15 cellular contexts compared by ENCODE assay signal in genomic region chr10:104642001-104642270, GRCh38. TPM values are rescaled to one million over a fixed set of nuclear protein-coding genes. Genes with fewer than 3 reads are reported as not detected.
DNase-seq lines count a peak whose midpoint lies in the region; ATAC-seq, FAIRE-seq and TF ChIP-seq lines count a peak whose summit lies in the region.
"Had no signal": no experiment of that assay in that cellular context is flagged by ENCODE, and none has a peak within 500 bp of the region (broad histone marks: within the 10 kb centered on the region; RNA-seq: fewer than 3 reads in every experiment).

No MANE protein-coding gene starts in this region.

- H3K27me3 Mint-ChIP-seq in GM23338 (ENCODE audit: insufficient read depth, low read depth, poor library complexity) = peaks cover 70% of the 10 kb centered on the region
- peaks cover 75% of the 10 kb centered on the region for H3K27me3 Mint-ChIP-seq in astrocyte (ENCODE audit: low read depth, unreplicated experiment)
- H3K27me3 Mint-ChIP-seq in progenitor cell of endocrine pancreas = peaks cover 88% of the 10 kb centered on the region

- no peak overlapping the region for H2AFZ ChIP-seq in GM23338
- H2AFZ ChIP-seq in astrocyte (ENCODE audit: low read depth, low read length) = no peak overlapping the region
- H2AFZ ChIP-seq: PC-9 had no signal

- no peak for ATAC-seq in GM23338
- ATAC-seq in HG03196 (IDR thresholded peaks at IDR 0.05; ENCODE audit: unreplicated experiment) = no peak
- ATAC-seq in HG03045 (IDR thresholded peaks at IDR 0.05; ENCODE audit: unreplicated experiment) = no peak

- TF ChIP-seq CTCF in GM23338 (conservative IDR thresholded peaks at IDR 0.05; ENCODE audit: low read depth in 2 of 2) = no peak
- no peak for TF ChIP-seq CTCF in astrocyte (IDR thresholded peaks at IDR 0.05; ENCODE audit: insufficient read depth, low read depth, low read length)
- no peak for TF ChIP-seq CTCF in progenitor cell of endocrine pancreas (IDR thresholded peaks at IDR 0.05; ENCODE audit: unreplicated experiment)

- DNase-seq in GM23338 (ENCODE audit: low spot score) = peak; percentile 50
- DNase-seq in astrocyte (ENCODE audit: low read depth) = no peak
- no peak for DNase-seq in progenitor cell of endocrine pancreas (ENCODE audit: low spot score, unreplicated experiment)
- DNase-seq in LoVo (ENCODE audit: low spot score) = no peak
- DNase-seq in DMS 273 treated with DMSO at 0.1 percent for 48 hours (lab: John Stamatoyannopoulos, UW) = no peak
- DNase-seq: AML-193, cerebellar nuclear complex, PC-9 had no signal

- 0 out of 2 replicates have a peak, but pooled peaks cover 7% of the 10 kb centered on the region for H3K4me1 ChIP-seq in GM23338 (ENCODE audit: insufficient read depth)
- H3K4me1 ChIP-seq in astrocyte (ENCODE audit: insufficient read depth, low read length) = peaks cover 4% of the 10 kb centered on the region

- H3K4me3 ChIP-seq in GM23338 (peak overlapping the region; percentile 82), astrocyte (ENCODE audit: insufficient read depth, low read depth, low read length) (peak overlapping the region; percentile 28), iPS-11a (ENCODE audit: low read depth, low read length) (peak overlapping the region; percentile 33)
- H3K4me3 ChIP-seq: PC-9 had no signal

- H3K4me3 Mint-ChIP-seq in GM23338 (peak overlapping the region; percentile 81), astrocyte (ENCODE audit: unreplicated experiment) (peak overlapping the region; percentile 82), progenitor cell of endocrine pancreas (ENCODE audit: low read depth) (peak overlapping the region; percentile 49)

- H3K27me3 ChIP-seq in GM23338 (ENCODE audit: insufficient read depth) (peaks cover 80% of the 10 kb centered on the region), astrocyte (ENCODE audit: insufficient read depth, low read length) (peaks cover 43% of the 10 kb centered on the region)

- H3K36me3 ChIP-seq in GM23338 (ENCODE audit: insufficient read depth) (no peaks in the 10 kb centered on the region), astrocyte (ENCODE audit: insufficient read depth, low read length) (no peaks in the 10 kb centered on the region)

- H3K4me2 ChIP-seq in GM23338 (peak overlapping the region; percentile 94), astrocyte (ENCODE audit: low read length) (peak overlapping the region; percentile 54)
- H3K4me2 ChIP-seq: PC-9 had no signal

- no peak overlapping the region for H3K27ac Mint-ChIP-seq in GM23338
- H3K27ac Mint-ChIP-seq in astrocyte (ENCODE audit: unreplicated experiment) = no peak overlapping the region
- no peak overlapping the region for H3K27ac Mint-ChIP-seq in progenitor cell of endocrine pancreas
- H3K27ac Mint-ChIP-seq: activated T-helper 2 cell treated with anti-CD3 and anti-CD28 coated beads, Interferon-gamma antibody, Interleukin-2, Interleukin-4, amounts not matched to agents 10 μg/mL and 5 μg/mL and 100 μg/mL, durations not matched to agents 14 hours and 24 hours and 36 hours had no signal

- H3K4me1 Mint-ChIP-seq in GM23338 (peaks cover 4% of the 10 kb centered on the region), astrocyte (ENCODE audit: low read depth, unreplicated experiment) (peaks cover 6% of the 10 kb centered on the region), progenitor cell of endocrine pancreas (ENCODE audit: low read depth) (peaks cover 17% of the 10 kb centered on the region)

- H3K36me3 Mint-ChIP-seq in GM23338 (ENCODE audit: low read depth) (no peaks in the 10 kb centered on the region; the same call in 2 of the 3 replicates), astrocyte (ENCODE audit: low read depth, unreplicated experiment) (no peaks in the 10 kb centered on the region), progenitor cell of endocrine pancreas (ENCODE audit: insufficient read depth) (no peaks in the 10 kb centered on the region)

- no peaks in the 10 kb centered on the region for H3K9me2 ChIP-seq in GM23338 (ENCODE audit: insufficient read depth)

- H3K9me3 ChIP-seq in astrocyte (ENCODE audit: insufficient read depth, low read depth, low read length) = no peaks in the 10 kb centered on the region

- no peaks in the 10 kb centered on the region for H3K79me2 ChIP-seq in GM23338 (replicated peaks; ENCODE audit: insufficient read depth)
- H3K79me2 ChIP-seq in astrocyte (ENCODE audit: insufficient read depth, low read length) = no peaks in the 10 kb centered on the region

- H3K9ac ChIP-seq in astrocyte (ENCODE audit: low read length) = no peak overlapping the region

- peaks cover 7% of the 10 kb centered on the region for H3F3A ChIP-seq in GM23338 (replicated peaks; ENCODE audit: low read depth)

- H3K27ac ChIP-seq in GM23338 (ENCODE audit: low read depth) (no peak overlapping the region), astrocyte (ENCODE audit: low read depth, low read length) (no peak overlapping the region)
- H3K27ac ChIP-seq: PC-9 had no signal

- H3K9me3 Mint-ChIP-seq in GM23338 (no peaks in the 10 kb centered on the region; the same call in 2 of the 3 replicates), astrocyte (ENCODE audit: unreplicated experiment) (peaks cover 5% of the 10 kb centered on the region), progenitor cell of endocrine pancreas (ENCODE audit: low read depth) (no peaks in the 10 kb centered on the region)
- H3K9me3 Mint-ChIP-seq: activated T-helper 2 cell treated with anti-CD3 and anti-CD28 coated beads, Interferon-gamma antibody, Interleukin-2, Interleukin-4, amounts not matched to agents 10 μg/mL and 5 μg/mL and 100 μg/mL, durations not matched to agents 14 hours and 24 hours and 36 hours had no signal

- H4K20me1 ChIP-seq in GM23338 (replicated peaks; ENCODE audit: insufficient read depth) (no peaks in the 10 kb centered on the region), astrocyte (ENCODE audit: insufficient read depth, low read length) (no peaks in the 10 kb centered on the region)

- FAIRE-seq in astrocyte (lab: Jason Lieb, UNC) = no peak
- FAIRE-seq: endometrium had no signal

TF ChIP-seq in GM23338, 12 proteins besides CTCF, POLR2A, EP300 and RAD21:
- TF ChIP-seq EZH2 (IDR thresholded peaks at IDR 0.05; ENCODE audit: low read depth, unreplicated experiment) (peak; percentile 5), ZNF462 (CRISPR knock-in tag; IDR thresholded peaks at IDR 0.05) (no peak)

RNA-seq across cellular contexts. Expression of gene SORCS3, which starts 0.8 kb away (rescaled TPM):
- 1.4 TPM in 2 replicates for total RNA-seq in GM23338 (2014; rRNA removed; shearing (Covaris generic))
- 0.37 and 0.43 TPM in 2 replicates for polyA plus RNA-seq in GM23338 (2016; fragmentation: Nextera tagmentation; extraction: Ambion mirVana)
- 0.91 and 1.00 TPM in 2 replicates for total RNA-seq in astrocyte
- total RNA-seq in progenitor cell of endocrine pancreas = 0.24 and 0.31 TPM in 2 replicates
- total RNA-seq: activated T-helper 2 cell treated with anti-CD3 and anti-CD28 coated beads, Interferon-gamma antibody, Interleukin-2, Interleukin-4, amounts not matched to agents 10 μg/mL and 5 μg/mL and 100 μg/mL, durations not matched to agents 14 hours and 24 hours and 36 hours; left lobe of liver; osteocyte; PC-9 had no signal

Comparison
In these comparisons a context has a peak if more than half of its experiments do, and no peak if none do; other contexts are left out.
1. H3K4me3 ChIP-seq: peak in every context shown above with its lines; median percentile 82 in GM23338; 33 in iPS-11a; 28 in astrocyte.